In genomic region chr14:103563089-103563620, GRCh38 we compare ENCODE assay signal across 8 cellular contexts. TPM values are rescaled to one million over a fixed set of nuclear protein-coding genes. Genes with fewer than 3 reads are reported as not detected.
DNase-seq lines count a peak whose midpoint lies in the region; ATAC-seq, FAIRE-seq and TF ChIP-seq lines count a peak whose summit lies in the region.

No MANE protein-coding gene starts in this region.

- peaks cover 8 to 13% of the 10 kb centered on the region in 2 experiments for H4K20me1 ChIP-seq in H1 (replicated peaks in 1 of 2; ENCODE audit: control insufficient read depth in 1 of 2, insufficient read depth in 2 of 2, low read length in 2 of 2)

- peaks cover 12 to 84% of the 10 kb centered on the region in 2 experiments for H3K79me2 ChIP-seq in H1 (ENCODE audit: control insufficient read depth in 1 of 2, insufficient read depth in 2 of 2, low read length in 2 of 2)

- H3K14ac ChIP-seq in H1 (ENCODE audit: insufficient read length) = no peak overlapping the region

- no peak overlapping the region for H2BK20ac ChIP-seq in H1 (ENCODE audit: low read length)

- H3K56ac ChIP-seq in H1 (replicated peaks; ENCODE audit: insufficient read length, low read depth, low read length) = peak overlapping the region; percentile 22

- peaks cover 39 to 41% of the 10 kb centered on the region in 2 donors for H3K4me1 Mint-ChIP-seq in natural killer cell treated with Interleukin-12 subunit alpha and Interleukin-12 subunit beta and Interleukin-15 and Interleukin-18, amount 100 ng/mL, for 72 hours (ENCODE audit: low read depth in 2 of 2)

- peak overlapping the region; percentile 95 for H3K4me3 Mint-ChIP-seq in natural killer cell treated with Interleukin-12 subunit alpha and Interleukin-12 subunit beta and Interleukin-15 and Interleukin-18, amount 100 ng/mL, for 72 hours

- no peak overlapping the region for H4K5ac ChIP-seq in H1 (ENCODE audit: insufficient read length, low read depth, low read length)

- peaks cover 0 to 4% (median 2%) of the 10 kb centered on the region in 4 experiments; a peak in 3 of 7 replicates for H3K4me1 ChIP-seq in H1 (replicated peaks in 1 of 4; ENCODE audit: control insufficient read depth in 3 of 4, insufficient read depth in 4 of 4, low read length in 3 of 4)

- peak; percentile 41 for DNase-seq in stimulated activated naive CD4-positive, alpha-beta T cell treated with Interleukin-2 at 50 U/mL for 16 hours (lab: John Stamatoyannopoulos, UW)
- no peak for DNase-seq in stimulated activated naive CD4-positive, alpha-beta T cell (lab: John Stamatoyannopoulos, UW)
- DNase-seq in RPMI8226 (peak; percentile 54), H1 (ENCODE audit: low read depth in 1 of 2, low spot score in 2 of 2) (no peak), activated gamma-delta T cell treated with Interleukin-2 at 50 U/mL for 16 hours (no peak), DMS153 (lab: John Stamatoyannopoulos, UW) (no peak)
- DNase-seq in natural killer cell treated with Interleukin-12 subunit alpha and Interleukin-12 subunit beta and Interleukin-15 and Interleukin-18, amount 100 ng/mL, for 72 hours (ENCODE audit: low spot score) = no peak

- H3K18ac ChIP-seq in H1 (ENCODE audit: extremely low read depth, low read length) = no peak overlapping the region

- peaks cover 0 to 21% (median 12%) of the 10 kb centered on the region in 4 experiments; a peak in 7 of 8 replicates for H3K36me3 ChIP-seq in H1 (ENCODE audit: control insufficient read depth in 2 of 4, insufficient read depth in 4 of 4, low read length in 3 of 4)

- POLR2A ChIA-PET in H1 (lab: Charles Lee; ENCODE audit: partially characterized antibody) = interaction anchor here (0.9 to 2.7 kb wide), 11 partner anchors 13 to 229 kb away, joined by 3 to 40 read pairs (median 4); partner anchors contain the start of gene CKB

- H2BK120ac ChIP-seq in H1 (replicated peaks; ENCODE audit: low read depth, low read length) = no peak overlapping the region

- no peak for TF ChIP-seq RAD21 in H1 (IDR thresholded peaks at IDR 0.05 in 1 of 2, conservative IDR thresholded peaks at IDR 0.05 in 1 of 2; ENCODE audit: low read depth in 2 of 2, low read length in 2 of 2)

- no peak overlapping the region for H2AK5ac ChIP-seq in H1 (ENCODE audit: low read depth, low read length)

- FAIRE-seq in H1 (lab: Jason Lieb, UNC) = no peak

- H2BK5ac ChIP-seq in H1 (ENCODE audit: low read depth, low read length) = 0 out of 2 replicates have a peak overlapping the region, but pooled peaks have one; percentile 54

- H2BK15ac ChIP-seq in H1 (ENCODE audit: low read length) = no peak overlapping the region

- H3K27ac Mint-ChIP-seq in natural killer cell treated with Interleukin-12 subunit alpha and Interleukin-12 subunit beta and Interleukin-15 and Interleukin-18, amount 100 ng/mL, for 72 hours = peak overlapping the region; percentile 80 to 95

- peaks cover 14% of the 10 kb centered on the region; the same call in 1 of the 2 replicates for H3K79me1 ChIP-seq in H1 (ENCODE audit: low read depth, low read length)

- no peak overlapping the region for H4K91ac ChIP-seq in H1 (replicated peaks; ENCODE audit: insufficient read length, low read length)

- ATAC-seq in HG03135 (IDR thresholded peaks at IDR 0.05; ENCODE audit: unreplicated experiment) = peak; percentile 28
- peak; percentile 61 to 68 for ATAC-seq in natural killer cell treated with Interleukin-12 subunit alpha and Interleukin-12 subunit beta and Interleukin-15 and Interleukin-18, amount 100 ng/mL, for 72 hours

- no peak overlapping the region for H2AFZ ChIP-seq in H1 (ENCODE audit: low read length)

- 3% methylated on average over 33 of the region's 35 CpGs; no CpG with 5 or more reads in 1 of the 2 experiments for WGBS in H1 (ENCODE audit: extremely low coverage in 1 of 2, insufficient coverage in 1 of 2, insufficient read length in 1 of 2, insufficient replicate concordance in 2 of 2, low coverage in 1 of 2, low lambda C conversion rate in 2 of 2, missing lambda C conversion rate in 1 of 2), 2 experiments

- no peaks in the 10 kb centered on the region for H3K9me3 Mint-ChIP-seq in natural killer cell treated with Interleukin-12 subunit alpha and Interleukin-12 subunit beta and Interleukin-15 and Interleukin-18, amount 100 ng/mL, for 72 hours

- CTCF ChIA-PET in H1 (lab: Charles Lee; ENCODE audit: partially characterized antibody) = interaction anchor here (0.6 to 1.4 kb wide), 2 partner anchors 10 to 760 kb away, joined by 3 to 4 read pairs; no protein-coding TSS in a partner anchor

- TF ChIP-seq POLR2A in H1 (IDR thresholded peaks at IDR 0.05; ENCODE audit: control extremely low read depth in 1 of 2, low read depth in 2 of 2, low read length in 2 of 2) = no peak

- H3K4ac ChIP-seq in H1 (replicated peaks; ENCODE audit: insufficient read length, low read depth, low read length) = no peak overlapping the region

- H3K4me2 ChIP-seq in H1 (ENCODE audit: insufficient read depth in 1 of 2, low read depth in 2 of 2, low read length in 2 of 2) = peak overlapping the region; percentile 77 to 85

- TF ChIP-seq CTCF in H1 (IDR thresholded peaks at IDR 0.05; ENCODE audit: control extremely low read depth in 1 of 3, insufficient read depth in 1 of 3, low read depth in 1 of 3, low read length in 3 of 3) = no peak

- H3K27me3 ChIP-seq in H1 (replicated peaks in 1 of 4; ENCODE audit: control insufficient read depth in 3 of 4, extremely low read depth in 1 of 4, insufficient read depth in 3 of 4, low read length in 3 of 4) = no peaks in the 10 kb centered on the region

- H3K36me3 Mint-ChIP-seq in natural killer cell treated with Interleukin-12 subunit alpha and Interleukin-12 subunit beta and Interleukin-15 and Interleukin-18, amount 100 ng/mL, for 72 hours = peaks cover 22% of the 10 kb centered on the region

- H3K9ac ChIP-seq in H1 (replicated peaks in 1 of 4; ENCODE audit: extremely low read depth in 1 of 4, low read depth in 3 of 4, low read length in 3 of 4) = peak overlapping the region; percentile 68 to 84 (median 76)

- no peaks in the 10 kb centered on the region for H3K9me3 ChIP-seq in H1 (ENCODE audit: insufficient read depth in 2 of 2, low read depth in 1 of 2, low read length in 1 of 2)

- H2BK12ac ChIP-seq in H1 (ENCODE audit: low read depth, low read length) = no peak overlapping the region

- TF ChIP-seq EP300 in H1 (IDR thresholded peaks at IDR 0.05; ENCODE audit: borderline replicate concordance in 1 of 2, low read depth in 2 of 2, low read length in 2 of 2) = no peak

- peak overlapping the region; percentile 94; the same call in 1 of the 2 replicates for H3K27ac ChIP-seq in H1 (ENCODE audit: low read depth, low read length)

- H3K4me3 ChIP-seq in H1 (ENCODE audit: extremely low read depth in 1 of 4, insufficient read depth in 2 of 4, low read depth in 3 of 4, low read length in 4 of 4) = peak overlapping the region; percentile 82 to 97 (median 91)

- H4K8ac ChIP-seq in H1 (ENCODE audit: extremely low read depth, insufficient read depth, low read length) = peak overlapping the region; percentile 87; the same call in 1 of the 2 replicates

- peaks cover 12% of the 10 kb centered on the region; the same call in 1 of the 2 replicates for H3K23me2 ChIP-seq in H1 (ENCODE audit: low read depth, low read length)

- H3K23ac ChIP-seq in H1 (ENCODE audit: insufficient read length) = no peak overlapping the region

- H3K27me3 Mint-ChIP-seq in natural killer cell treated with Interleukin-12 subunit alpha and Interleukin-12 subunit beta and Interleukin-15 and Interleukin-18, amount 100 ng/mL, for 72 hours = no peaks in the 10 kb centered on the region

RNA-seq across cellular contexts. Expression of gene COA8, which starts 0.4 kb away (rescaled TPM):
- total RNA-seq in H1 (2021; fragmentation: NEBNext Ultra II Directional; extraction: Animal tissue kit (Norgen Biotek cat#: 25700)) = 35.0 and 35.5 TPM in 2 replicates
- 5.9 and 7.1 TPM in 2 replicates for polyA plus RNA-seq in H1 (2011; rRNA removed)
- polyA plus RNA-seq in H1 (2011; cell fraction: cytosol; rRNA removed) = 10.9 TPM
- 12.8 TPM for polyA plus RNA-seq in H1 (2011; cell fraction: nucleus; rRNA removed)
- 23.7 to 31.1 TPM (median 30.1 TPM) in 4 replicates for polyA plus RNA-seq in H1 (2012, experiment 1 of 2)
- polyA plus RNA-seq in H1 (2012, experiment 2 of 2) = 27.0 TPM
- 31.3 TPM for polyA plus RNA-seq in H1 (2013, experiment 1 of 2)
- 27.9 TPM for polyA plus RNA-seq in H1 (2013, experiment 2 of 2)
- polyA minus RNA-seq in H1 (2011; rRNA and poly(A)+ RNA removed) = 4.3 and 5.2 TPM in 2 replicates
- polyA minus RNA-seq in H1 (2011; cell fraction: cytosol; rRNA and poly(A)+ RNA removed) = 8.7 TPM
- 18.8 TPM for polyA minus RNA-seq in H1 (2011; cell fraction: nucleus; rRNA and poly(A)+ RNA removed)
- total RNA-seq in natural killer cell treated with Interleukin-12 subunit alpha and Interleukin-12 subunit beta and Interleukin-15 and Interleukin-18, amount 100 ng/mL, for 72 hours = 10 to 100 TPM; 35.8 to 38.3 TPM

RNA-seq across cellular contexts. Expression of gene BAG5, which starts 0.7 kb away (rescaled TPM):
- 29.2 and 29.5 TPM in 2 replicates for total RNA-seq in H1 (2021; fragmentation: NEBNext Ultra II Directional; extraction: Animal tissue kit (Norgen Biotek cat#: 25700))
- polyA plus RNA-seq in H1 (2011; rRNA removed) = 5.9 and 7.4 TPM in 2 replicates
- polyA plus RNA-seq in H1 (2011; cell fraction: cytosol; rRNA removed) = 8.2 TPM
- 5.3 TPM for polyA plus RNA-seq in H1 (2011; cell fraction: nucleus; rRNA removed)
- polyA plus RNA-seq in H1 (2012, experiment 1 of 2) = 13.5 to 26.1 TPM (median 16.6 TPM) in 4 replicates
- 2.3 TPM for polyA plus RNA-seq in H1 (2012, experiment 2 of 2)
- polyA plus RNA-seq in H1 (2013, experiment 1 of 2) = 18.4 TPM
- polyA plus RNA-seq in H1 (2013, experiment 2 of 2) = 17.4 TPM
- 11.8 and 13.3 TPM in 2 replicates for polyA minus RNA-seq in H1 (2011; rRNA and poly(A)+ RNA removed)
- polyA minus RNA-seq in H1 (2011; cell fraction: cytosol; rRNA and poly(A)+ RNA removed) = 13.7 TPM
- 12.5 TPM for polyA minus RNA-seq in H1 (2011; cell fraction: nucleus; rRNA and poly(A)+ RNA removed)
- total RNA-seq in natural killer cell treated with Interleukin-12 subunit alpha and Interleukin-12 subunit beta and Interleukin-15 and Interleukin-18, amount 100 ng/mL, for 72 hours = 10 to 100 TPM; 27.4 to 29.6 TPM

RNA-seq across cellular contexts. Expression of gene TRMT61A, which starts 34.2 kb away (rescaled TPM):
- total RNA-seq in H1 (2021; fragmentation: NEBNext Ultra II Directional; extraction: Animal tissue kit (Norgen Biotek cat#: 25700)) = 15.1 and 15.8 TPM in 2 replicates
- polyA plus RNA-seq in H1 (2011; rRNA removed) = 19.0 and 29.7 TPM in 2 replicates
- polyA plus RNA-seq in H1 (2011; cell fraction: cytosol; rRNA removed) = 23.3 TPM
- polyA plus RNA-seq in H1 (2011; cell fraction: nucleus; rRNA removed) = 44.0 TPM
- 9.2 to 14.2 TPM (median 13.8 TPM) in 4 replicates for polyA plus RNA-seq in H1 (2012, experiment 1 of 2)
- 11.3 TPM for polyA plus RNA-seq in H1 (2012, experiment 2 of 2)
- polyA plus RNA-seq in H1 (2013, experiment 1 of 2) = 6.8 TPM
- polyA plus RNA-seq in H1 (2013, experiment 2 of 2) = 6.6 TPM
- 6.4 and 6.9 TPM in 2 replicates for polyA minus RNA-seq in H1 (2011; rRNA and poly(A)+ RNA removed)
- polyA minus RNA-seq in H1 (2011; cell fraction: cytosol; rRNA and poly(A)+ RNA removed) = 11.2 TPM
- polyA minus RNA-seq in H1 (2011; cell fraction: nucleus; rRNA and poly(A)+ RNA removed) = 26.1 TPM
- 10 to 100 TPM; 13.2 to 29.7 TPM for total RNA-seq in natural killer cell treated with Interleukin-12 subunit alpha and Interleukin-12 subunit beta and Interleukin-15 and Interleukin-18, amount 100 ng/mL, for 72 hours

RNA-seq across cellular contexts. Expression of gene CKB, which starts 40.5 kb away (rescaled TPM):
- 538 and 572 TPM in 2 replicates for total RNA-seq in H1 (2021; fragmentation: NEBNext Ultra II Directional; extraction: Animal tissue kit (Norgen Biotek cat#: 25700))
- polyA plus RNA-seq in H1 (2011; rRNA removed) = 950 and 1,969 TPM in 2 replicates
- 828 TPM for polyA plus RNA-seq in H1 (2011; cell fraction: cytosol; rRNA removed)
- polyA plus RNA-seq in H1 (2011; cell fraction: nucleus; rRNA removed) = 1,943 TPM
- polyA plus RNA-seq in H1 (2012, experiment 1 of 2) = 757 to 990 TPM (median 908 TPM) in 4 replicates
- 939 TPM for polyA plus RNA-seq in H1 (2012, experiment 2 of 2)
- polyA plus RNA-seq in H1 (2013, experiment 1 of 2) = 514 TPM
- 503 TPM for polyA plus RNA-seq in H1 (2013, experiment 2 of 2)
- 153 and 156 TPM in 2 replicates for polyA minus RNA-seq in H1 (2011; rRNA and poly(A)+ RNA removed)
- polyA minus RNA-seq in H1 (2011; cell fraction: cytosol; rRNA and poly(A)+ RNA removed) = 356 TPM
- polyA minus RNA-seq in H1 (2011; cell fraction: nucleus; rRNA and poly(A)+ RNA removed) = 378 TPM
- total RNA-seq in natural killer cell treated with Interleukin-12 subunit alpha and Interleukin-12 subunit beta and Interleukin-15 and Interleukin-18, amount 100 ng/mL, for 72 hours = 1 to 10 TPM; 3.0 to 4.6 TPM

Comparison
In these comparisons a context has a peak if more than half of its experiments do, and no peak if none do; other contexts are left out.
1. DNase-seq: peak in stimulated activated naive CD4-positive, alpha-beta T cell treated with Interleukin-2 at 50 U/mL for 16 hours (single experiment) and RPMI8226 (single experiment); none in stimulated activated naive CD4-positive, alpha-beta T cell (0 of 6), H1 (0 of 2), natural killer cell treated with Interleukin-12 subunit alpha and Interleukin-12 subunit beta and Interleukin-15 and Interleukin-18, amount 100 ng/mL, for 72 hours (single experiment), activated gamma-delta T cell treated with Interleukin-2 at 50 U/mL for 16 hours (single experiment) and DMS153 (single experiment).